In the genomic region with DNA sequence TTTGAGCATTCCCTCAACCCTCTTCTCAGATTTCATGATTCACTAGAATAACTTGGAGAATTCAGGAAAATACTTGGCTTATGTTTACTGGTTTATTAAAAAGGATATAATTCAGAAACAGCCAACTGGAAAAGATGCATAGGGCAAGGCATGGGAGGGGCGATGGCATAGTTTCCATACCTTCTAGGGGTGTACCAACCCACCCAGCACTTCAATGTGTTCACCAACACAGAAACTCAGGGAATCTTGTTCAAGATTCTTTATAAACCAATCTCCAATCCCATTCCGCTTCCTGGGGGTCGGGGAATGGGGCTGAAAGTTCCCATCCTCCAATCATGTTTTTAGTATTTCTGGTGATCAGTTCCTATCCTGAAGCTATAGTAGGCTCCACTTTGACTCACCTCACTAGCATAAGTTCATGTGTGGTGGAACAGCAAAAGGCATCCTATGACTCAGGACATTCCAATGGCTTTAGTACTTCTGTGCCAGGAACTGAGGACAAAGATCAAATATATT, we compare ENCODE assay signal across 1 cellular context.
TF ChIP-seq lines count a peak whose summit lies in the region.

No MANE protein-coding gene starts in this region.

TF ChIP-seq in HCT116, 20 proteins besides CTCF, POLR2A, EP300 and RAD21 (continued from another document):
- no peak; the same call in 1 of the 2 replicates for TF ChIP-seq ELF1 (IDR thresholded peaks at IDR 0.05; ENCODE audit: borderline replicate concordance, low read depth)
TF ChIP-seq in HCT116: peak in this region for 7.
